16 cellular contexts compared by ENCODE assay signal in the genomic region with DNA sequence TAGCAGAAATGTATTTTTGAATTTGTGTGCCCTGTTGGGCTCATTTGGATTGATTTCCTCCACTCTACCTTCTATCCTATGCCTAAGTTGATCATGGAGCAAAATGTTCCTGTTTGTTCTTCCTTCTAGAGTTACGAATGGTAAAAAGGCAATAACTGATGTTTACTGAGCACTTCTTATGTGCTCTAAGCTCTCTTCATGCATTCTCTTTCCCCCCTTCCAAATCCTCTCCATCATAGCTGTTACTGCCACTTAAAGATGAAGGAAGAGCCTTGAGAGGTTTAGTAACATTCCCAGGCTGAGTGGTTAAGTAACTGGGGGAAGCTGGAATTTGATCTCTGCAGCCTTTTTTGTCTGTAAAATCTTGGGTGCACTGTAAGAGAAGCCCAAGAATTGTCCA.
"Had no signal": no experiment of that assay in that cellular context is flagged by ENCODE, and none has a peak within 500 bp of the region (broad histone marks: within the 10 kb centered on the region; RNA-seq: fewer than 3 reads in every experiment).

No MANE protein-coding gene starts in this region.

- H3K27ac ChIP-seq: left ventricle myocardium inferior, testis, uterus had no signal

- H3K4me3 Mint-ChIP-seq: activated naive CD8-positive, alpha-beta T cell; brain; central memory CD8-positive, alpha-beta T cell; neural crest cell; stimulated activated naive CD8-positive, alpha-beta T cell treated with anti-CD3 and anti-CD28 coated beads, Interleukin-15, amount 100 ng/mL, for 72 hours had no signal

- DNase-seq: activated gamma-delta T cell; activated T-cell treated with anti-CD3 and anti-CD28 coated beads, Interleukin-2, amount 50 U/mL, for 1 hour; amygdala; cortex of kidney; effector CD8-positive, alpha-beta T cell; left ventricle myocardium inferior; mesendoderm; stimulated activated CD4-positive, alpha-beta T cell treated with anti-CD3 and anti-CD28 coated beads, Interleukin-12 subunit alpha, Interleukin-12 subunit beta, amount 100 ng/mL, for 4 hours; stimulated activated naive CD8-positive, alpha-beta T cell treated with anti-CD3 and anti-CD28 coated beads, Interleukin-15, amount 100 ng/mL, for 72 hours; testis; uterus had no signal

- H3K27ac Mint-ChIP-seq: activated naive CD8-positive, alpha-beta T cell; stimulated activated naive CD8-positive, alpha-beta T cell treated with anti-CD3 and anti-CD28 coated beads, Interleukin-15, amount 100 ng/mL, for 72 hours had no signal

- H3K4me3 ChIP-seq: left ventricle myocardium inferior, testis, uterus had no signal

- H3K4me1 ChIP-seq: uterus had no signal

- ATAC-seq: activated CD4-positive, CD25-positive, alpha-beta regulatory T cell treated with anti-CD3 and anti-CD28 coated beads, Interleukin-2, amount 50 U/mL, for 24 hours; stimulated activated naive CD8-positive, alpha-beta T cell treated with anti-CD3 and anti-CD28 coated beads, Interleukin-15, amount 100 ng/mL, for 72 hours had no signal

- H3K9me3 Mint-ChIP-seq: brain; central memory CD8-positive, alpha-beta T cell; neural crest cell; stimulated activated naive CD8-positive, alpha-beta T cell treated with anti-CD3 and anti-CD28 coated beads, Interleukin-15, amount 100 ng/mL, for 72 hours had no signal

- H3K9me3 ChIP-seq: left ventricle myocardium inferior, testis, uterus had no signal

- H3K27me3 Mint-ChIP-seq: activated naive CD8-positive, alpha-beta T cell; central memory CD8-positive, alpha-beta T cell; stimulated activated naive CD8-positive, alpha-beta T cell treated with anti-CD3 and anti-CD28 coated beads, Interleukin-15, amount 100 ng/mL, for 72 hours had no signal

- H3K36me3 ChIP-seq: left ventricle myocardium inferior, uterus had no signal

- H3K27me3 ChIP-seq: testis, uterus had no signal

- H3K36me3 Mint-ChIP-seq: brain had no signal
